In genomic region chrX:23742174-23742692, GRCh38 we compare ENCODE assay signal across 1 cellular context.
TF ChIP-seq lines count a peak whose summit lies in the region.

No MANE protein-coding gene starts in this region.

TF ChIP-seq in HEK293, 187 proteins besides CTCF, POLR2A, EP300 and RAD21 (continued from another document and continues in another):
- 0 out of 2 replicates have a peak, but pooled peaks have one; percentile 19 for TF ChIP-seq TCF7L2 (IDR thresholded peaks at IDR 0.05; ENCODE audit: borderline replicate concordance, low read depth, low read length)
- TF ChIP-seq, protein P1, sequence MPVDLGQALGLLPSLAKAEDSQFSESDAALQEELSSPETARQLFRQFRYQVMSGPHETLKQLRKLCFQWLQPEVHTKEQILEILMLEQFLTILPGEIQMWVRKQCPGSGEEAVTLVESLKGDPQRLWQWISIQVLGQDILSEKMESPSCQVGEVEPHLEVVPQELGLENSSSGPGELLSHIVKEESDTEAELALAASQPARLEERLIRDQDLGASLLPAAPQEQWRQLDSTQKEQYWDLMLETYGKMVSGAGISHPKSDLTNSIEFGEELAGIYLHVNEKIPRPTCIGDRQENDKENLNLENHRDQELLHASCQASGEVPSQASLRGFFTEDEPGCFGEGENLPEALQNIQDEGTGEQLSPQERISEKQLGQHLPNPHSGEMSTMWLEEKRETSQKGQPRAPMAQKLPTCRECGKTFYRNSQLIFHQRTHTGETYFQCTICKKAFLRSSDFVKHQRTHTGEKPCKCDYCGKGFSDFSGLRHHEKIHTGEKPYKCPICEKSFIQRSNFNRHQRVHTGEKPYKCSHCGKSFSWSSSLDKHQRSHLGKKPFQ (tag by site-specific recombination; IDR thresholded peaks at IDR 0.05): peak; percentile 68; the same call in 1 of the 2 replicates
- no peak for TF ChIP-seq ZNF510 (tag by site-specific recombination; IDR thresholded peaks at IDR 0.05; ENCODE audit: insufficient replicate concordance)
- no peak for TF ChIP-seq ZNF114 (tag by site-specific recombination; IDR thresholded peaks at IDR 0.05)
- no peak for TF ChIP-seq ZNF37A (tag by site-specific recombination; IDR thresholded peaks at IDR 0.05)
- TF ChIP-seq ZNF555 (tag by site-specific recombination; conservative IDR thresholded peaks at IDR 0.05): no peak
- peak; percentile 57 for TF ChIP-seq ZNF561 (tag by site-specific recombination; IDR thresholded peaks at IDR 0.05; ENCODE audit: borderline replicate concordance)
- TF ChIP-seq PRDM10 (tag by site-specific recombination; IDR thresholded peaks at IDR 0.05): peak; percentile 56; the same call in 1 of the 2 replicates
- peak; percentile 56; the same call in 1 of the 2 replicates for TF ChIP-seq ZBTB17 (tag by site-specific recombination; IDR thresholded peaks at IDR 0.05)
- TF ChIP-seq GLIS2 (tag by site-specific recombination; IDR thresholded peaks at IDR 0.05): peak; percentile 40; the same call in 1 of the 2 replicates
- TF ChIP-seq KLF8 (tag by site-specific recombination; IDR thresholded peaks at IDR 0.05): peak; percentile 40
- peak; percentile 51; the same call in 1 of the 2 replicates for TF ChIP-seq ZXDB (tag by site-specific recombination; IDR thresholded peaks at IDR 0.05)
- TF ChIP-seq, protein P2, sequence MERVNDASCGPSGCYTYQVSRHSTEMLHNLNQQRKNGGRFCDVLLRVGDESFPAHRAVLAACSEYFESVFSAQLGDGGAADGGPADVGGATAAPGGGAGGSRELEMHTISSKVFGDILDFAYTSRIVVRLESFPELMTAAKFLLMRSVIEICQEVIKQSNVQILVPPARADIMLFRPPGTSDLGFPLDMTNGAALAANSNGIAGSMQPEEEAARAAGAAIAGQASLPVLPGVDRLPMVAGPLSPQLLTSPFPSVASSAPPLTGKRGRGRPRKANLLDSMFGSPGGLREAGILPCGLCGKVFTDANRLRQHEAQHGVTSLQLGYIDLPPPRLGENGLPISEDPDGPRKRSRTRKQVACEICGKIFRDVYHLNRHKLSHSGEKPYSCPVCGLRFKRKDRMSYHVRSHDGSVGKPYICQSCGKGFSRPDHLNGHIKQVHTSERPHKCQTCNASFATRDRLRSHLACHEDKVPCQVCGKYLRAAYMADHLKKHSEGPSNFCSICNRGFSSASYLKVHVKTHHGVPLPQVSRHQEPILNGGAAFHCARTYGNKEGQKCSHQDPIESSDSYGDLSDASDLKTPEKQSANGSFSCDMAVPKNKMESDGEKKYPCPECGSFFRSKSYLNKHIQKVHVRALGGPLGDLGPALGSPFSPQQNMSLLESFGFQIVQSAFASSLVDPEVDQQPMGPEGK (tag by site-specific recombination; IDR thresholded peaks at IDR 0.05): peak; percentile 69
- peak; percentile 46 for TF ChIP-seq ZEB2 (tag by site-specific recombination; IDR thresholded peaks at IDR 0.05)
- no peak for TF ChIP-seq HOXC10 (CRISPR knock-in tag; IDR thresholded peaks at IDR 0.05)
- TF ChIP-seq, protein P3, sequence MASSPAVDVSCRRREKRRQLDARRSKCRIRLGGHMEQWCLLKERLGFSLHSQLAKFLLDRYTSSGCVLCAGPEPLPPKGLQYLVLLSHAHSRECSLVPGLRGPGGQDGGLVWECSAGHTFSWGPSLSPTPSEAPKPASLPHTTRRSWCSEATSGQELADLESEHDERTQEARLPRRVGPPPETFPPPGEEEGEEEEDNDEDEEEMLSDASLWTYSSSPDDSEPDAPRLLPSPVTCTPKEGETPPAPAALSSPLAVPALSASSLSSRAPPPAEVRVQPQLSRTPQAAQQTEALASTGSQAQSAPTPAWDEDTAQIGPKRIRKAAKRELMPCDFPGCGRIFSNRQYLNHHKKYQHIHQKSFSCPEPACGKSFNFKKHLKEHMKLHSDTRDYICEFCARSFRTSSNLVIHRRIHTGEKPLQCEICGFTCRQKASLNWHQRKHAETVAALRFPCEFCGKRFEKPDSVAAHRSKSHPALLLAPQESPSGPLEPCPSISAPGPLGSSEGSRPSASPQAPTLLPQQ (tag by site-specific recombination; IDR thresholded peaks at IDR 0.05): peak; percentile 61
- TF ChIP-seq, protein P4, sequence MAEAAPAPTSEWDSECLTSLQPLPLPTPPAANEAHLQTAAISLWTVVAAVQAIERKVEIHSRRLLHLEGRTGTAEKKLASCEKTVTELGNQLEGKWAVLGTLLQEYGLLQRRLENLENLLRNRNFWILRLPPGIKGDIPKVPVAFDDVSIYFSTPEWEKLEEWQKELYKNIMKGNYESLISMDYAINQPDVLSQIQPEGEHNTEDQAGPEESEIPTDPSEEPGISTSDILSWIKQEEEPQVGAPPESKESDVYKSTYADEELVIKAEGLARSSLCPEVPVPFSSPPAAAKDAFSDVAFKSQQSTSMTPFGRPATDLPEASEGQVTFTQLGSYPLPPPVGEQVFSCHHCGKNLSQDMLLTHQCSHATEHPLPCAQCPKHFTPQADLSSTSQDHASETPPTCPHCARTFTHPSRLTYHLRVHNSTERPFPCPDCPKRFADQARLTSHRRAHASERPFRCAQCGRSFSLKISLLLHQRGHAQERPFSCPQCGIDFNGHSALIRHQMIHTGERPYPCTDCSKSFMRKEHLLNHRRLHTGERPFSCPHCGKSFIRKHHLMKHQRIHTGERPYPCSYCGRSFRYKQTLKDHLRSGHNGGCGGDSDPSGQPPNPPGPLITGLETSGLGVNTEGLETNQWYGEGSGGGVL (tag by site-specific recombination; IDR thresholded peaks at IDR 0.05): no peak
- no peak for TF ChIP-seq ZNF626 (tag by site-specific recombination; IDR thresholded peaks at IDR 0.05)
- 0 out of 2 replicates have a peak, but pooled peaks have one; percentile 14 for TF ChIP-seq ZSCAN30 (tag by site-specific recombination; IDR thresholded peaks at IDR 0.05)
- TF ChIP-seq ZBTB8A (tag by site-specific recombination; IDR thresholded peaks at IDR 0.05): no peak
- peak; percentile 85 for TF ChIP-seq PRDM1 (tag by site-specific recombination; IDR thresholded peaks at IDR 0.05)
- no peak for TF ChIP-seq ZSCAN18 (tag by site-specific recombination; IDR thresholded peaks at IDR 0.05)
- no peak for TF ChIP-seq PBX3 (CRISPR knock-in tag; IDR thresholded peaks at IDR 0.05)
- TF ChIP-seq GLIS1 (tag by site-specific recombination; IDR thresholded peaks at IDR 0.05): peak; percentile 50; the same call in 1 of the 2 replicates
- TF ChIP-seq ZNF24 (tag by site-specific recombination; IDR thresholded peaks at IDR 0.05): no peak
- TF ChIP-seq ZNF624 (tag by site-specific recombination; IDR thresholded peaks at IDR 0.05): no peak
- TF ChIP-seq ZNF239 (tag by site-specific recombination; IDR thresholded peaks at IDR 0.05): no peak
- peak; percentile 77 for TF ChIP-seq KLF10 (tag by site-specific recombination; IDR thresholded peaks at IDR 0.05)
- peak; percentile 69; the same call in 1 of the 2 replicates for TF ChIP-seq OVOL3 (tag by site-specific recombination; IDR thresholded peaks at IDR 0.05)
- TF ChIP-seq ZNF391 (tag by site-specific recombination; IDR thresholded peaks at IDR 0.05; ENCODE audit: borderline replicate concordance, low read depth): 0 out of 2 replicates have a peak, but pooled peaks have one; percentile 55
- no peak for TF ChIP-seq ZBTB7A (tag by site-specific recombination; IDR thresholded peaks at IDR 0.05; ENCODE audit: low read depth)
- no peak for TF ChIP-seq ZNF830 (tag by site-specific recombination; IDR thresholded peaks at IDR 0.05; ENCODE audit: low read depth)
- TF ChIP-seq SP7 (tag by site-specific recombination; IDR thresholded peaks at IDR 0.05): peak; percentile 65; the same call in 1 of the 2 replicates
- peak; percentile 78 for TF ChIP-seq ZNF600 (tag by site-specific recombination; IDR thresholded peaks at IDR 0.05)
- TF ChIP-seq, protein P5, sequence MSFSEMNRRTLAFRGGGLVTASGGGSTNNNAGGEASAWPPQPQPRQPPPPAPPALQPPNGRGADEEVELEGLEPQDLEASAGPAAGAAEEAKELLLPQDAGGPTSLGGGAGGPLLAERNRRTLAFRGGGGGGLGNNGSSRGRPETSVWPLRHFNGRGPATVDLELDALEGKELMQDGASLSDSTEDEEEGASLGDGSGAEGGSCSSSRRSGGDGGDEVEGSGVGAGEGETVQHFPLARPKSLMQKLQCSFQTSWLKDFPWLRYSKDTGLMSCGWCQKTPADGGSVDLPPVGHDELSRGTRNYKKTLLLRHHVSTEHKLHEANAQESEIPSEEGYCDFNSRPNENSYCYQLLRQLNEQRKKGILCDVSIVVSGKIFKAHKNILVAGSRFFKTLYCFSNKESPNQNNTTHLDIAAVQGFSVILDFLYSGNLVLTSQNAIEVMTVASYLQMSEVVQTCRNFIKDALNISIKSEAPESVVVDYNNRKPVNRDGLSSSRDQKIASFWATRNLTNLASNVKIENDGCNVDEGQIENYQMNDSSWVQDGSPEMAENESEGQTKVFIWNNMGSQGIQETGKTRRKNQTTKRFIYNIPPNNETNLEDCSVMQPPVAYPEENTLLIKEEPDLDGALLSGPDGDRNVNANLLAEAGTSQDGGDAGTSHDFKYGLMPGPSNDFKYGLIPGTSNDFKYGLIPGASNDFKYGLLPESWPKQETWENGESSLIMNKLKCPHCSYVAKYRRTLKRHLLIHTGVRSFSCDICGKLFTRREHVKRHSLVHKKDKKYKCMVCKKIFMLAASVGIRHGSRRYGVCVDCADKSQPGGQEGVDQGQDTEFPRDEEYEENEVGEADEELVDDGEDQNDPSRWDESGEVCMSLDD (tag by site-specific recombination; IDR thresholded peaks at IDR 0.05): 0 out of 2 replicates have a peak, but pooled peaks have one; percentile 18
- no peak; the same call in 1 of the 2 replicates for TF ChIP-seq ZNF184 (tag by site-specific recombination; IDR thresholded peaks at IDR 0.05)
- 0 out of 2 replicates have a peak, but pooled peaks have one; percentile 12 for TF ChIP-seq OSR2 (tag by site-specific recombination; IDR thresholded peaks at IDR 0.05)
- peak; percentile 71 for TF ChIP-seq FEZF1 (tag by site-specific recombination; IDR thresholded peaks at IDR 0.05)
- no peak for TF ChIP-seq YY2 (tag by site-specific recombination; IDR thresholded peaks at IDR 0.05)
- TF ChIP-seq REPIN1 (tag by site-specific recombination; IDR thresholded peaks at IDR 0.05; ENCODE audit: low read depth): no peak
- peak; percentile 67 for TF ChIP-seq ZIC2 (tag by site-specific recombination; IDR thresholded peaks at IDR 0.05)
- peak; percentile 59; the same call in 1 of the 2 replicates for TF ChIP-seq PRDM6 (tag by site-specific recombination; IDR thresholded peaks at IDR 0.05)
- TF ChIP-seq ZNF530 (tag by site-specific recombination; IDR thresholded peaks at IDR 0.05; ENCODE audit: low read depth): no peak
- TF ChIP-seq ZNF596 (tag by site-specific recombination; IDR thresholded peaks at IDR 0.05): peak; percentile 97
- peak; percentile 52; the same call in 1 of the 2 replicates for TF ChIP-seq KLF16 (tag by site-specific recombination; IDR thresholded peaks at IDR 0.05)
- peak; percentile 70; the same call in 1 of the 2 replicates for TF ChIP-seq IKZF3 (tag by site-specific recombination; IDR thresholded peaks at IDR 0.05)
